29 cellular contexts compared by ENCODE assay signal in the genomic region with DNA sequence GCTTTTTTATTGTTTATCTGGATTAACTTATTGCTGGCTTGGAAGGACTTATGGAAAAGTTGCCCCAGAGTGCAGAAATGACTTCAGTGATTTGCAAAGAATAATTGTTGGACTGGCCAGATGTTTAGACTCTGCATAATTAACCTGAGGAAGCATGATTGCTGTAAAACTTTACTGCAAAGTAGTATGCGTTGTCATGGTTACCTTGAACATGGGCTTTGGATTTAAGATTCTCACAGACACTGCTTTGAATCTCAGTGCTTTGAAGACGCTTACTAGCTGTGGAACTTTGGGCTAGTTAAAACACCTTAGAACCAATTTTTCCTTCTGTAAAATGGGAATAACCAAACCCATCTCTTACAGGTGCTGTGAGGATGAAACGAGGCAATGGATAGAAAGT.
"Had no signal": no experiment of that assay in that cellular context is flagged by ENCODE, and none has a peak within 500 bp of the region (broad histone marks: within the 10 kb centered on the region; RNA-seq: fewer than 3 reads in every experiment).

No MANE protein-coding gene starts in this region.

- H3K4me3 ChIP-seq: adrenal gland, breast epithelium, cardiac muscle cell, coronary artery, dorsolateral prefrontal cortex had no signal

- H3K27ac ChIP-seq: adrenal gland, breast epithelium, cardiac muscle cell, coronary artery, dorsolateral prefrontal cortex had no signal

- H3K4me1 ChIP-seq: adrenal gland, breast epithelium had no signal

- ATAC-seq: activated CD4-positive, alpha-beta T cell treated with anti-CD3 and anti-CD28 coated beads for 36 hours; activated CD8-positive, alpha-beta memory T cell treated with anti-CD3 and anti-CD28 coated beads, Interleukin-2, amount 10 ng/mL, durations not matched to agents 7 days and 5 days; activated CD8-positive, alpha-beta T cell treated with anti-CD3 and anti-CD28 coated beads, Interleukin-2, amount 10 ng/mL, durations not matched to agents 7 days and 5 days; activated naive CD8-positive, alpha-beta T cell treated with anti-CD3 and anti-CD28 coated beads, Interleukin-2, amount 50 U/mL, for 24 hours; esophagus mucosa had no signal

- H3K27me3 ChIP-seq: adrenal gland, breast epithelium, cardiac muscle cell, dorsolateral prefrontal cortex had no signal

- FAIRE-seq: frontal cortex had no signal

- DNase-seq: activated CD4-positive, alpha-beta memory T cell treated with anti-CD3 and anti-CD28 coated beads for 36 hours; activated CD4-positive, alpha-beta T cell treated with anti-CD3 and anti-CD28 coated beads for 36 hours; activated CD4-positive, alpha-beta T cell treated with anti-CD3 and anti-CD28 coated beads, Interleukin-2, amount 10 ng/mL, durations not matched to agents 24 days and 14 days; activated CD4-positive, CD25-positive, alpha-beta regulatory T cell; activated CD4-positive, CD25-positive, alpha-beta regulatory T cell treated with anti-CD3 and anti-CD28 coated beads, Interleukin-2, amount 50 U/mL, for 72 hours; activated CD8-positive, alpha-beta memory T cell treated with anti-CD3 and anti-CD28 coated beads, Interleukin-2, amount 10 ng/mL, durations not matched to agents 7 days and 5 days; activated CD8-positive, alpha-beta memory T cell treated with anti-CD3 and anti-CD28 coated beads, Interleukin-2, amount 50 U/mL, for 4 hours; activated CD8-positive, alpha-beta T cell treated with anti-CD3 and anti-CD28 coated beads, Interleukin-2, amount 10 ng/mL, durations not matched to agents 7 days and 5 days; activated effector memory CD4-positive, alpha-beta T cell treated with anti-CD3 and anti-CD28 coated beads, Interleukin-2, amount 50 U/mL, for 16 hours; activated naive CD4-positive, alpha-beta T cell treated with anti-CD3 and anti-CD28 coated beads for 36 hours; activated naive CD8-positive, alpha-beta T cell treated with anti-CD3 and anti-CD28 coated beads for 36 hours; activated naive CD8-positive, alpha-beta T cell treated with anti-CD3 and anti-CD28 coated beads, Interleukin-2, amount 50 U/mL, for 24 hours; activated T-cell treated with anti-CD3 and anti-CD28 coated beads, Interleukin-2, amount 50 U/mL, for 1 hour; activated T-cell treated with anti-CD3 and anti-CD28 coated beads, Interleukin-2, amount 50 U/mL, for 48 hours; adrenal gland; amygdala; aorta; central memory CD4-positive, alpha-beta T cell; dorsolateral prefrontal cortex; effector memory CD4-positive, alpha-beta T cell; foreskin fibroblast; head of caudate nucleus; T-helper 1 cell; T-helper 2 cell had no signal

- H3K36me3 ChIP-seq: adrenal gland, breast epithelium, cardiac muscle cell had no signal

- H3K9me3 ChIP-seq: adrenal gland, breast epithelium had no signal
